In the genomic region with DNA sequence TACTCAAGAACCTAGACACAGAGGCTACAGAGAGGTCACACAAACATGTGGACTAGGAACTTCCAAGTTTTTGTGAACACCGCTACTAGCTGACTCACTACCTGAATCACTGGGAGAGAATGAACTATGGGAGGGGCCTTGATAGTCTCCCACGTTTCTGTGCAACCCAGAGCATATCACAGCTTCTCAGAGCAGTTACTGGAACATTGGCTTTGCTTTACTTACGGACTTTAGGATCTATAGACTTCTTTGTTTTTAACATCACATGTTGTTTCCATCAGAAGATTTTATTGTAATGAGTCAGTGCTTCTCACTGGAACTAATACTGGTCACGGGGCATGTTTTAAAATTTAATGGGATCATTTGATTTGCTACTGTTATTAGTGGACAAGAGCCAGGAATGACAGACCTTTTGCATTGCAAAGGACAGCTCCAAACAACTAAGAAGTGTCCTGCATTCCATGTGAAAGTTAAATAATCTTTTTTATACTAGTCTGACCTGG, we compare ENCODE assay signal across 11 cellular contexts. TPM values are rescaled to one million over a fixed set of nuclear protein-coding genes. Genes with fewer than 3 reads are reported as not detected.
DNase-seq lines count a peak whose midpoint lies in the region; ATAC-seq and TF ChIP-seq lines count a peak whose summit lies in the region.
"Had no signal": no experiment of that assay in that cellular context is flagged by ENCODE, and none has a peak within 500 bp of the region (broad histone marks: within the 10 kb centered on the region; RNA-seq: fewer than 3 reads in every experiment).

No MANE protein-coding gene starts in this region.

- peak overlapping the region; percentile 51 for H3K4me3 Mint-ChIP-seq in Calu3 (ENCODE audit: low read depth, unreplicated experiment)
- H3K4me3 Mint-ChIP-seq: activated CD4-positive, alpha-beta T cell treated with anti-CD3 and anti-CD28 coated beads, Interleukin-2, amount 10 ng/mL, durations not matched to agents 24 days and 14 days had no signal

- H2AFZ ChIP-seq in osteoblast (ENCODE audit: low read length): peak overlapping the region; percentile 17

- POLR2A ChIA-PET in Panc1 (lab: Charles Lee): interaction anchor here (0.6 kb wide), 1 partner anchor 579 kb away, joined by 5 read pairs; no protein-coding TSS in a partner anchor

- in situ Hi-C loops in Panc1 (cut with HindIII; ENCODE audit: low pct_unique_long_range_greater_than_20kb, low sequenced_read_pairs): no loop called here

- no peaks in the 10 kb centered on the region for H3K27me3 Mint-ChIP-seq in Calu3 (ENCODE audit: unreplicated experiment)

- H3K36me3 Mint-ChIP-seq in Calu3 (ENCODE audit: insufficient read depth, unreplicated experiment): peaks cover 7% of the 10 kb centered on the region

- H3K27ac ChIP-seq in Panc1 (ENCODE audit: low read length) (peak overlapping the region; percentile 86), epithelial cell of prostate (peak overlapping the region; percentile 36), osteoblast (ENCODE audit: low read depth, low read length) (peak overlapping the region; percentile 19), ovary (no peak overlapping the region), WERI-Rb-1 (no peak overlapping the region)

- H3K36me3 ChIP-seq in Panc1 (ENCODE audit: control insufficient read depth, insufficient read depth, low read length) (no peaks in the 10 kb centered on the region), osteoblast (ENCODE audit: insufficient read depth, low read length) (no peaks in the 10 kb centered on the region), ovary (no peaks in the 10 kb centered on the region), WERI-Rb-1 (no peaks in the 10 kb centered on the region)

- H3K4me1 ChIP-seq in Panc1 (ENCODE audit: control insufficient read depth, insufficient read depth, low read length) (peaks cover 28% of the 10 kb centered on the region), osteoblast (ENCODE audit: insufficient read depth, low read length) (peaks cover 14% of the 10 kb centered on the region), ovary (ENCODE audit: insufficient read depth) (peaks cover 5% of the 10 kb centered on the region)

- peak overlapping the region; percentile 94 for H3K27ac Mint-ChIP-seq in Calu3 (ENCODE audit: unreplicated experiment)
- H3K27ac Mint-ChIP-seq: activated CD4-positive, alpha-beta T cell treated with anti-CD3 and anti-CD28 coated beads, Interleukin-2, amount 10 ng/mL, durations not matched to agents 24 days and 14 days had no signal

- H3K4me2 ChIP-seq in osteoblast (ENCODE audit: insufficient read depth, low read length): peak overlapping the region; percentile 47

- no peak for TF ChIP-seq EP300 in ovary (IDR thresholded peaks at IDR 0.05)

- H4K20me1 ChIP-seq in osteoblast (ENCODE audit: insufficient read depth, low read length): no peaks in the 10 kb centered on the region

- BruUV-seq in Calu3 (replicated peaks; lab: Mats Ljungman, UMichigan) (TSS peak; percentile 86), Panc1 (replicated peaks; lab: Mats Ljungman, UMichigan) (no TSS peak)

- WGBS in ovary, 3 donors: 7 to 10% (median 7%) methylated on average over 4 of the region's 4 CpGs

- peaks cover 27% of the 10 kb centered on the region for H3K4me1 Mint-ChIP-seq in Calu3 (ENCODE audit: low read depth, unreplicated experiment)
- H3K4me1 Mint-ChIP-seq: activated CD4-positive, alpha-beta T cell treated with anti-CD3 and anti-CD28 coated beads, Interleukin-2, amount 10 ng/mL, durations not matched to agents 24 days and 14 days had no signal

- TF ChIP-seq POLR2A in ovary (IDR thresholded peaks at IDR 0.05): no peak

- H3K27me3 ChIP-seq in Panc1 (ENCODE audit: control insufficient read depth, insufficient read depth, low read length) (no peaks in the 10 kb centered on the region), osteoblast (ENCODE audit: insufficient read depth, low read length) (peaks cover 2% of the 10 kb centered on the region), ovary (no peaks in the 10 kb centered on the region), WERI-Rb-1 (ENCODE audit: insufficient read depth, low read depth, severe bottlenecking) (peaks cover 6% of the 10 kb centered on the region)

- H3K9me3 ChIP-seq in Panc1 (ENCODE audit: control insufficient read depth, insufficient read depth, low read depth, low read length): no peaks in the 10 kb centered on the region; the same call in 1 of the 2 replicates
- H3K9me3 ChIP-seq in osteoblast (ENCODE audit: low read depth, low read length): no peaks in the 10 kb centered on the region
- no peaks in the 10 kb centered on the region for H3K9me3 ChIP-seq in ovary
- no peaks in the 10 kb centered on the region for H3K9me3 ChIP-seq in WERI-Rb-1 (ENCODE audit: severe bottlenecking)

- H3K4me3 ChIP-seq in Panc1 (ENCODE audit: low read depth in 2 of 2, low read length in 2 of 2): no peak overlapping the region
- no peak overlapping the region for H3K4me3 ChIP-seq in osteoblast (ENCODE audit: insufficient read depth, low read length)
- no peak overlapping the region for H3K4me3 ChIP-seq in ovary
- no peak overlapping the region for H3K4me3 ChIP-seq in WERI-Rb-1 (ENCODE audit: low read depth, low read length)

- CTCF ChIA-PET in Calu3 (lab: Charles Lee) (interaction anchor here (0.7 to 1.2 kb wide), 3 partner anchors 36 to 276 kb away, joined by 3 to 7 read pairs (median 4); partner anchors contain the start of gene RTP4), Panc1 (lab: Charles Lee) (no interaction called here)

- peaks cover 3% of the 10 kb centered on the region for H3K9me3 Mint-ChIP-seq in Calu3 (ENCODE audit: low read depth, unreplicated experiment)
- H3K9me3 Mint-ChIP-seq: activated CD4-positive, alpha-beta T cell treated with anti-CD3 and anti-CD28 coated beads, Interleukin-2, amount 10 ng/mL, durations not matched to agents 24 days and 14 days had no signal

- DNase-seq in Calu3: peak; percentile 71
- peak; percentile 98 for DNase-seq in Panc1 (ENCODE audit: low read depth, low spot score)
- peak; percentile 95 for DNase-seq in epithelial cell of prostate (ENCODE audit: low read depth, low spot score)
- DNase-seq in osteoblast (ENCODE audit: insufficient read length, low spot score, missing footprints): peak; percentile 86
- DNase-seq in CD1c-positive myeloid dendritic cell (ENCODE audit: extremely low spot score): no peak
- no peak for DNase-seq in ovary
- DNase-seq in activated CD4-positive, alpha-beta T cell treated with anti-CD3 and anti-CD28 coated beads for 48 hours: no peak
- no peak for DNase-seq in WERI-Rb-1
- DNase-seq: activated CD4-positive, alpha-beta T cell treated with anti-CD3 and anti-CD28 coated beads, Interleukin-2, amount 10 ng/mL, durations not matched to agents 24 days and 14 days; amygdala had no signal

- intact Hi-C loops in Calu3 (cut with micrococcal nuclease; ENCODE audit: unreplicated experiment): no loop called here
- intact Hi-C loops in Panc1 (cut with micrococcal nuclease; ENCODE audit: unreplicated experiment): no loop called here
- intact Hi-C loops in ovary (cut with DNase I): no loop called here

- TF ChIP-seq CTCF in Calu3 (IDR thresholded peaks at IDR 0.05; ENCODE audit: unreplicated experiment): no peak
- TF ChIP-seq CTCF in Panc1 (IDR thresholded peaks at IDR 0.05): no peak
- TF ChIP-seq CTCF in osteoblast (IDR thresholded peaks at IDR 0.05; ENCODE audit: extremely low read depth, low read depth, low read length): no peak
- no peak for TF ChIP-seq CTCF in ovary (IDR thresholded peaks at IDR 0.05)
- TF ChIP-seq CTCF in WERI-Rb-1 (IDR thresholded peaks at IDR 0.05; ENCODE audit: low read depth, low read length): no peak

- no peaks in the 10 kb centered on the region for H3K79me2 ChIP-seq in osteoblast (ENCODE audit: insufficient read depth, low read length)

- ATAC-seq in Panc1: peak; percentile 96

RNA-seq across cellular contexts. Expression of gene RTP4, which starts 35.6 kb away (rescaled TPM):
- total RNA-seq in Calu3 (2022) (12.3 and 21.8 TPM in 2 replicates), Panc1 (2021; ENCODE audit: unreplicated experiment) (2.5 TPM), osteoblast (2.7 and 4.0 TPM in 2 replicates), ovary (1 to 10 TPM in 6 of 7 donors, under 1 TPM in 1; 0.24 to 4.5 (median 2.7) TPM)
- 0.65 TPM for polyA plus RNA-seq in Panc1 (2012; ENCODE audit: insufficient read length)
- polyA plus RNA-seq in ovary: 1 to 10 TPM; 4.6 to 7.3 TPM
- total RNA-seq: temporal lobe had no signal

Comparison
In these comparisons a context has a peak if more than half of its experiments do, and no peak if none do; other contexts are left out.
1. DNase-seq: peak in Calu3 (single experiment), Panc1 (single experiment), epithelial cell of prostate (single experiment) and osteoblast (single experiment); none in CD1c-positive myeloid dendritic cell (single experiment), ovary (0 of 5), activated CD4-positive, alpha-beta T cell treated with anti-CD3 and anti-CD28 coated beads for 48 hours (single experiment) and WERI-Rb-1 (single experiment).
2. H3K27ac ChIP-seq: peak in Panc1 (single experiment), epithelial cell of prostate (single experiment) and osteoblast (single experiment); none in ovary (0 of 2) and WERI-Rb-1 (single experiment).